Comparison of ENCODE assay signal across 16 cellular contexts in the genomic region with DNA sequence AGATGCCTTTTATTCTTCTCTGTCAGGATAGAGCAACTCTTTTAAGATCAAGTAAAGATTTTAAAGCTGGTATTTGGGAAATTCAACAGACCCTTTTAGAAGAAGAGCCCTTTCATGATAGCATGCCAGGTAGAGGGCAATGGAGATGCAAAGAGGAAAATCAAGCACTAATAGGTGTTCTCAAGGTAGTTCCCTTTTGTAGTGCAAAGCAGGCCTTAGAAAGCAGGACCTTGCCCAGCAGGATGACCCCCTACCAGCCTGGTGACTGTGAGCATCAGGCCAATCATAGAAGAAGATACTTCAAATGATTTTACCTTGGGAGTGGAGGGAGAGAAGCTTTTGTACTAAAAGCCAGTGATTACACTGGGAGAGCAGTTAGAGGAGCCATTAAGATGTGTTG.
A peak's percentile ranks its signal among the peaks of the same experiment; 100 is the strongest.
DNase-seq lines count a peak whose midpoint lies in the region; ATAC-seq and TF ChIP-seq lines count a peak whose summit lies in the region.
"Had no signal": no experiment of that assay in that cellular context is flagged by ENCODE, and none has a peak within 500 bp of the region (broad histone marks: within the 10 kb centered on the region; RNA-seq: fewer than 3 reads in every experiment).

No MANE protein-coding gene starts in this region.

- H3K27ac ChIP-seq in C4-2B (peak overlapping the region; percentile 48; the same call in 1 of the 2 replicates), H9 (ENCODE audit: insufficient read length, low read depth, low read length) (no peak overlapping the region), iPS DF 6.9 (ENCODE audit: low read length) (no peak overlapping the region)
- H3K27ac ChIP-seq: Peyer's patch had no signal

- no peak overlapping the region for H4K5ac ChIP-seq in H9 (ENCODE audit: insufficient read length, low read depth, low read length)

- peaks cover 26% of the 10 kb centered on the region for H3K27me3 Mint-ChIP-seq in H9 (ENCODE audit: low read depth)
- H3K27me3 Mint-ChIP-seq in activated CD4-positive, alpha-beta T cell treated with anti-CD3 and anti-CD28 coated beads for 36 hours = no peaks in the 10 kb centered on the region

- H2BK120ac ChIP-seq in H9 (ENCODE audit: low read depth, low read length, poor library complexity, severe bottlenecking) = no peak overlapping the region

- H3K36me3 Mint-ChIP-seq in H9 (ENCODE audit: insufficient read depth in 1 of 3, low read depth in 3 of 3) = no peaks in the 10 kb centered on the region
- H3K36me3 Mint-ChIP-seq in activated CD4-positive, alpha-beta T cell treated with anti-CD3 and anti-CD28 coated beads for 36 hours (ENCODE audit: low read depth) = no peaks in the 10 kb centered on the region

- H3K14ac ChIP-seq in H9 (ENCODE audit: insufficient read depth, low read length) = no peak overlapping the region

- H3K9ac ChIP-seq in H9 (ENCODE audit: extremely low read depth, insufficient read length, low read length) (no peak overlapping the region), NT2/D1 (ENCODE audit: insufficient read length, low read depth) (no peak overlapping the region)

- no peaks in the 10 kb centered on the region for H3K9me3 Mint-ChIP-seq in H9
- peaks cover 2% of the 10 kb centered on the region for H3K9me3 Mint-ChIP-seq in activated CD4-positive, alpha-beta T cell treated with anti-CD3 and anti-CD28 coated beads for 36 hours (ENCODE audit: low read depth)

- POLR2A ChIA-PET in activated CD4-positive, alpha-beta T cell treated with anti-CD3 and anti-CD28 coated beads for 36 hours (lab: Charles Lee) = no interaction called here

- H2BK20ac ChIP-seq in H9 (ENCODE audit: low read depth, low read length, poor library complexity, severe bottlenecking) = no peak overlapping the region

- CTCF ChIA-PET in activated CD4-positive, alpha-beta T cell treated with anti-CD3 and anti-CD28 coated beads for 36 hours (lab: Charles Lee) = no interaction called here

- no peak overlapping the region for H4K91ac ChIP-seq in H9 (ENCODE audit: insufficient read length, low read depth, low read length)

- TF ChIP-seq CTCF in C4-2B (conservative IDR thresholded peaks at IDR 0.05) (no peak), H9 (conservative IDR thresholded peaks at IDR 0.05) (no peak)

- peaks cover 24 to 28% of the 10 kb centered on the region in 2 experiments for H3K4me1 Mint-ChIP-seq in H9
- H3K4me1 Mint-ChIP-seq in activated CD4-positive, alpha-beta T cell treated with anti-CD3 and anti-CD28 coated beads for 36 hours = no peaks in the 10 kb centered on the region

- H3K36me3 ChIP-seq in NT2/D1 (ENCODE audit: insufficient read depth, insufficient read length, low read length) (no peaks in the 10 kb centered on the region), iPS DF 6.9 (ENCODE audit: control insufficient read depth, insufficient read depth, low read length) (no peaks in the 10 kb centered on the region)
- H3K36me3 ChIP-seq: Peyer's patch had no signal

- H2AK5ac ChIP-seq in H9 (ENCODE audit: insufficient read length, low read length) = no peak overlapping the region

- no peak overlapping the region for H2BK12ac ChIP-seq in H9 (ENCODE audit: insufficient read length, low read depth, low read length)

- H3K27ac Mint-ChIP-seq in H9 = peak overlapping the region in 2 of 3 experiments; percentile 63 to 79; a peak in 2 of 7 replicates
- no peak overlapping the region for H3K27ac Mint-ChIP-seq in activated CD4-positive, alpha-beta T cell treated with anti-CD3 and anti-CD28 coated beads for 36 hours

- intact Hi-C loops in activated CD4-positive, alpha-beta T cell treated with anti-CD3 and anti-CD28 coated beads for 36 hours (cut with DNase I, micrococcal nuclease) = no loop called here

- H3K4me3 Mint-ChIP-seq in H9 = no peak overlapping the region; a peak in 1 of 5 replicates
- H3K4me3 Mint-ChIP-seq in activated CD4-positive, alpha-beta T cell treated with anti-CD3 and anti-CD28 coated beads for 36 hours = no peak overlapping the region

- H4K20me1 ChIP-seq in H9 (ENCODE audit: control insufficient read depth, insufficient read depth, insufficient read length) = no peaks in the 10 kb centered on the region

- no peak overlapping the region for H2AFZ ChIP-seq in H9 (ENCODE audit: low read length)

- DNase-seq in H9 = peak; percentile 87
- peak; percentile 71 for DNase-seq in NT2/D1 (ENCODE audit: low read depth, low spot score)
- peak; percentile 76 for DNase-seq in iPS DF 6.9 (ENCODE audit: low read depth, low spot score)
- no peak for DNase-seq in activated CD4-positive, alpha-beta T cell treated with anti-CD3 and anti-CD28 coated beads for 36 hours
- no peak for DNase-seq in activated effector memory CD4-positive, alpha-beta T cell treated with anti-CD3 and anti-CD28 coated beads, Interleukin-2, amount 50 U/mL, for 16 hours
- no peak for DNase-seq in NCI-H2171 (lab: John Stamatoyannopoulos, UW)
- DNase-seq: EL, NCI-H1092 treated with DMSO at 0.1 percent for 48 hours, NCI-H1694 treated with DMSO at 0.1 percent for 48 hours, NCI-H2227 treated with DMSO at 0.1 percent for 48 hours, NCI-H510A, NCI-H748 treated with DMSO at 0.1 percent for 48 hours, Peyer's patch had no signal

- H3K79me2 ChIP-seq in H9 (ENCODE audit: insufficient read depth, low read length) = no peaks in the 10 kb centered on the region

- H3K56ac ChIP-seq in H9 (ENCODE audit: insufficient read length, low read depth, low read length) = no peak overlapping the region

- H3K27me3 ChIP-seq in H9 (ENCODE audit: insufficient read depth, low read length) (no peaks in the 10 kb centered on the region), NT2/D1 (ENCODE audit: insufficient read depth, insufficient read length) (no peaks in the 10 kb centered on the region), iPS DF 6.9 (ENCODE audit: control insufficient read depth, insufficient read depth, low read length) (no peaks in the 10 kb centered on the region; the same call in 1 of the 2 replicates)
- H3K27me3 ChIP-seq: Peyer's patch had no signal

- no peaks in the 10 kb centered on the region for H3K9me3 ChIP-seq in H9 (ENCODE audit: control insufficient read depth, low read depth, low read length)
- H3K9me3 ChIP-seq in NT2/D1 (ENCODE audit: insufficient read depth, low read length) = no peaks in the 10 kb centered on the region
- no peaks in the 10 kb centered on the region for H3K9me3 ChIP-seq in iPS DF 6.9 (ENCODE audit: control insufficient read depth, insufficient read depth, low read length)
- H3K9me3 ChIP-seq: Peyer's patch had no signal

- no peak overlapping the region for H3K4me2 ChIP-seq in H9 (ENCODE audit: insufficient read depth, insufficient read length, low read length)

- H3K18ac ChIP-seq in H9 (ENCODE audit: insufficient read length, low read depth, low read length) = no peak overlapping the region

- H3K79me1 ChIP-seq in H9 (ENCODE audit: insufficient read depth, low read depth, low read length, poor library complexity, severe bottlenecking) = no peaks in the 10 kb centered on the region

- H3K4me1 ChIP-seq in H9 (ENCODE audit: insufficient read depth, low read length) (no peaks in the 10 kb centered on the region), NT2/D1 (ENCODE audit: insufficient read depth, insufficient read length) (peaks cover 2% of the 10 kb centered on the region), iPS DF 6.9 (ENCODE audit: control insufficient read depth, insufficient read depth, low read length) (peaks cover 1% of the 10 kb centered on the region; the same call in 1 of the 2 replicates)
- H3K4me1 ChIP-seq: Peyer's patch had no signal

- no peak overlapping the region for H3K4me3 ChIP-seq in NT2/D1 (ENCODE audit: insufficient read length, low read depth)
- H3K4me3 ChIP-seq in iPS DF 6.9 (ENCODE audit: low read length) = no peak overlapping the region
- H3K4me3 ChIP-seq: Peyer's patch had no signal

- H3T11ph ChIP-seq in H9 (ENCODE audit: low read length) = no peak overlapping the region

- no peak overlapping the region for H2BK15ac ChIP-seq in H9 (ENCODE audit: low read depth, low read length)

- H4K8ac ChIP-seq in H9 (replicated peaks; ENCODE audit: insufficient read length, low read depth, low read length) = no peak overlapping the region

- H3K23ac ChIP-seq in H9 (ENCODE audit: insufficient read length, low read depth, low read length) = no peak overlapping the region

- H2BK5ac ChIP-seq in H9 (ENCODE audit: insufficient read length, low read length) = no peak overlapping the region

- no peak overlapping the region for H3K4ac ChIP-seq in H9 (ENCODE audit: low read depth, low read length)

- ATAC-seq in activated CD4-positive, alpha-beta T cell treated with anti-CD3 and anti-CD28 coated beads for 36 hours = no peak
- ATAC-seq in GM21515 (IDR thresholded peaks at IDR 0.05; ENCODE audit: unreplicated experiment) = no peak
- ATAC-seq: HCT116 had no signal

- H3K23me2 ChIP-seq in H9 (ENCODE audit: insufficient read length, low read depth, low read length, poor library complexity, severe bottlenecking) = no peaks in the 10 kb centered on the region

Comparison
In these comparisons a context has a peak if more than half of its experiments do, and no peak if none do; other contexts are left out.
1. DNase-seq: peak in H9 (single experiment), NT2/D1 (single experiment) and iPS DF 6.9 (single experiment); none in activated CD4-positive, alpha-beta T cell treated with anti-CD3 and anti-CD28 coated beads for 36 hours (single experiment), activated effector memory CD4-positive, alpha-beta T cell treated with anti-CD3 and anti-CD28 coated beads, Interleukin-2, amount 50 U/mL, for 16 hours (single experiment) and NCI-H2171 (single experiment).